Comparison of ENCODE assay signal across 1 cellular context in the genomic region with DNA sequence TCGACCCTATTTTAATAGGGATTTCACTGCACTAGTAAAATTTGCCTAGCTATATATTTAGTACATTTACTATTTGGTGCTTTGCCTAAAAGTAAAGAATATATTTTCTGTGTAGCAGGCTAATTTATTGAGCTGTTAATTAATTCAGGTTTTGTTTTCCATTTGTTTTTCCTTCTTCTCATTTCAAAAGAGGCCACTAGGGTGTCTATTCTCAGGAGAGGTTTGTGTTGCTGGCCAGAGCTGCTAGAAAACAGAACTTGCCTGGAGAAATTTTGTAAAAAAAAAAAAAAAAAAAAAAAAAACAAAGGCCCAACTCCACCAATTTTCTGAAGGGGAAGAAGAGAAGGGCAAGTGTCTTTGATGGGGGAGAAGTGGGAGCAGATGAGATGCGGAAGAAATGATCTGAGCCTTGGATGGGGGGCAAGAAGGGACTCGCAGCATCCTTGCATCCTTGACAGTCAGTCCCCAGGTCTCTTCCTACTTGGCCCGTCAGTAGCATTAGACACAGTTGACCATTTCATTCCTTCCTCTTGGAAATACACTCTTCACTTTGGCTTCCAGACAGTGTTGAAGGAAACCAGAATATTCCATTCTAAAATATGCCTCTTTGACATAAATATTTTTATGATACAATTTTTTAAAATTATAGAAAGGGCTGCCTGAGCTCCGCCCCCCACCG.
TF ChIP-seq lines count a peak whose summit lies in the region.

No MANE protein-coding gene starts in this region.

TF ChIP-seq in H1, 55 proteins besides CTCF, POLR2A, EP300 and RAD21 (continued from another document):
- TF ChIP-seq SRF (IDR thresholded peaks at IDR 0.05; ENCODE audit: low read depth, low read length) (no peak), ASH2L (IDR thresholded peaks at IDR 0.05; ENCODE audit: low read length) (no peak), USF2 (IDR thresholded peaks at IDR 0.05; ENCODE audit: low read length) (no peak), SIX5 (IDR thresholded peaks at IDR 0.05; ENCODE audit: low read depth, low read length) (no peak), SAP30 (IDR thresholded peaks at IDR 0.05; ENCODE audit: insufficient read depth, insufficient replicate concordance, low read length) (no peak)
